Comparison of ENCODE assay signal across 25 cellular contexts in genomic region chr12:81034926-81035325, GRCh38. TPM values are rescaled to one million over a fixed set of nuclear protein-coding genes. Genes with fewer than 3 reads are reported as not detected.
"Had no signal": no experiment of that assay in that cellular context is flagged by ENCODE, and none has a peak within 500 bp of the region (broad histone marks: within the 10 kb centered on the region; RNA-seq: fewer than 3 reads in every experiment).

No MANE protein-coding gene starts in this region.

- H3K36me3 ChIP-seq: esophagus muscularis mucosa, gastroesophageal sphincter, heart left ventricle, lower lobe of right lung had no signal

- ATAC-seq: foreskin keratinocyte, gastroesophageal sphincter, heart left ventricle, left colon, left lobe of liver, left ventricle myocardium superior, lower lobe of right lung, mucosa of descending colon had no signal

- H3K27me3 ChIP-seq: dorsolateral prefrontal cortex, esophagus muscularis mucosa, foreskin keratinocyte, gastroesophageal sphincter, heart left ventricle, hepatocyte had no signal

- H3K4me2 ChIP-seq: hepatocyte had no signal

- H3K27ac ChIP-seq: coronary artery, dorsolateral prefrontal cortex, esophagus muscularis mucosa, foreskin keratinocyte, gastroesophageal sphincter, heart left ventricle, hepatocyte, lower lobe of right lung had no signal

- H2AFZ ChIP-seq: hepatocyte had no signal

- H3K4me3 ChIP-seq: coronary artery, dorsolateral prefrontal cortex, esophagus muscularis mucosa, gastroesophageal sphincter, heart left ventricle, hepatocyte, lower lobe of right lung, mucosa of descending colon had no signal

- H3K9me3 ChIP-seq: esophagus muscularis mucosa, mucosa of descending colon had no signal

- H3K79me2 ChIP-seq: hepatocyte had no signal

- DNase-seq: dermis blood vessel endothelial cell; dorsolateral prefrontal cortex; effector CD4-positive, alpha-beta T cell; effector memory CD4-positive, alpha-beta T cell; foreskin keratinocyte; heart left ventricle; hypothalamus; immature natural killer cell; islet precursor cell; kidney; kidney glomerular epithelial cell; left colon; left ventricle myocardium superior; lower lobe of right lung; mesenchymal stem cell; mucosa of descending colon; naive B cell had no signal

- FAIRE-seq: colon, endothelial cell of umbilical vein, frontal cortex, kidney had no signal

- H3K4me1 ChIP-seq: esophagus muscularis mucosa, foreskin keratinocyte, gastroesophageal sphincter, heart left ventricle, lower lobe of right lung had no signal

RNA-seq across cellular contexts. Expression of gene ACSS3, which starts 43.0 kb away (rescaled TPM):
- polyA plus RNA-seq: immature natural killer cell had no signal
